ENCODE assay signal across 9 cellular contexts in the genomic region with DNA sequence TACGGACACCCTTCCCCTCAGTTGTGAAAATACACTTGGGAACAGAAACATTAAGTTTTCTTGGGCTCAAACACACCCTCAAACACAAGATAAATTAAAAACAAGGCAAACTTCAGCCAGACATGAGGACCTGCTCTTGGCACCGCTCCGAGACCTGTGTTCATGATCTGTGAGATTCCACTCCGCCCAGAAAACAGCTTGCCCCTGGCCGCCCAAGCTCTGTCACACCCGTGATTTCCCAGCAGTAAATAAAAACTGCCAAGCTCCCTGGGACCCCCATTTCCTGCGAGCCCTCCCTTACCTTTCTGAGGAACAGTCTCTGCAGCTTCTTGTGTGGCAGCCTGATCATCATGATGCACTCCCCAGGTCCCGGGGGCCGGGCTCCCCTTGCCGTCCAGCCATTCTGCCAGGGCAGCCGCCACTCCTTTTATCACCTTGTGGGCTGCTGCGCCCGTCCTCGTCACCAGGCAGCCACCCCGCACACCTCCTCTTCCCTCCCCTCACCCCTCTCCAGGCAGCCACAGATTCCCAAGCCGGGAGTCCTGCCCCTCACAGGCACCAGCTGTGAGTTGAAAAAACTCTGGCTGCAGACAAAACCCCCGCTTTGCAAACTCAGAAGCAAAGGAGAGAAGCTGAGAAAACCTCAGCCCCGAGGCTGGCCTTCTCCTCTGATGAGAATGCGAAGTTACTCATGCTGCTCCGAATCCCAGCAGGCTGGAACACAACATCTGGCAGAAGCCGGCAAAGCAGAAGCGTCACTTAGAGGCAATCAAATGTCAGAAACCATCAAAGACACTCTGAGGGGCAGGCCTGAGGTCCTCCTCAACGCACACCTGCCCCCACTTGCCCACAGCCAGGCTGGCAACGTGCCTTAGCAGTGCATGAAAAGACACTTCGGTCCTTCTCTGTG.
DNase-seq lines count a peak whose midpoint lies in the region; ATAC-seq and TF ChIP-seq lines count a peak whose summit lies in the region.
"Had no signal": no experiment of that assay in that cellular context is flagged by ENCODE, and none has a peak within 500 bp of the region (broad histone marks: within the 10 kb centered on the region; RNA-seq: fewer than 3 reads in every experiment).

No MANE protein-coding gene starts in this region.

- H3K36me3 Mint-ChIP-seq in CD4-positive, CD25-positive, alpha-beta regulatory T cell = no peaks in the 10 kb centered on the region
- peaks cover 0 to 6% of the 10 kb centered on the region in 2 donors for H3K36me3 Mint-ChIP-seq in naive B cell

- H3K9me3 Mint-ChIP-seq in CD4-positive, CD25-positive, alpha-beta regulatory T cell = no peaks in the 10 kb centered on the region
- H3K9me3 Mint-ChIP-seq in naive B cell = no peaks in the 10 kb centered on the region

- peaks cover 0 to 38% (median 15%) of the 10 kb centered on the region in 4 donors for H3K4me1 Mint-ChIP-seq in CD4-positive, CD25-positive, alpha-beta regulatory T cell
- H3K4me1 Mint-ChIP-seq in naive B cell = peaks cover 9% of the 10 kb centered on the region in 3 donors

- no peaks in the 10 kb centered on the region for H3K9me3 ChIP-seq in CD4-positive, CD25-positive, alpha-beta regulatory T cell (ENCODE audit: control insufficient read depth in 2 of 2, low read length in 2 of 2)
- no peaks in the 10 kb centered on the region for H3K9me3 ChIP-seq in breast epithelium

- 17% methylated on average over 25 of the region's 25 CpGs for WGBS in lower leg skin, 2 donors

- intact Hi-C loops in breast epithelium (cut with DNase I; ENCODE audit: low total_unique reads) (no loop called here), lower leg skin (cut with DNase I; ENCODE audit: low total_unique reads) (no loop called here)

- H3K27me3 ChIP-seq in CD4-positive, CD25-positive, alpha-beta regulatory T cell (ENCODE audit: control insufficient read depth, insufficient read depth, low read length) = peaks cover 6% of the 10 kb centered on the region
- H3K27me3 ChIP-seq in breast epithelium = peaks cover 0 to 3% of the 10 kb centered on the region in 2 donors

- H3K27ac Mint-ChIP-seq in CD4-positive, CD25-positive, alpha-beta regulatory T cell = peak overlapping the region in 1 of 3 donors; percentile 65
- peak overlapping the region in 1 of 6 donors; percentile 17 for H3K27ac Mint-ChIP-seq in naive B cell

- no peak for ATAC-seq in CD4-positive, CD25-positive, alpha-beta regulatory T cell (ENCODE audit: low read depth in 2 of 2)
- ATAC-seq in naive B cell (ENCODE audit: low read depth in 2 of 2) = peak; percentile 35 to 47
- no peak for ATAC-seq in HG02759 (IDR thresholded peaks at IDR 0.05; ENCODE audit: unreplicated experiment)

- peak overlapping the region in 3 of 4 donors; percentile 34 to 82 (median 73) for H3K4me3 Mint-ChIP-seq in CD4-positive, CD25-positive, alpha-beta regulatory T cell
- peak overlapping the region in 1 of 8 donors; percentile 48 for H3K4me3 Mint-ChIP-seq in naive B cell

- POLR2A ChIA-PET in GM10248 (lab: Yijun Ruan, JAX) = no interaction called here

- no peak overlapping the region for H3K4me3 ChIP-seq in CD4-positive, CD25-positive, alpha-beta regulatory T cell (ENCODE audit: low read depth, low read length)
- H3K4me3 ChIP-seq in breast epithelium = peak overlapping the region in 2 of 3 donors; percentile 34 to 54
- H3K4me3 ChIP-seq in lower leg skin (ENCODE audit: low read depth, poor library complexity, severe bottlenecking) = no peak overlapping the region

- H3K36me3 ChIP-seq in CD4-positive, CD25-positive, alpha-beta regulatory T cell (ENCODE audit: control insufficient read depth, insufficient read depth, low read length) = no peaks in the 10 kb centered on the region
- H3K36me3 ChIP-seq in breast epithelium = no peaks in the 10 kb centered on the region

- no peak overlapping the region for H3K27ac ChIP-seq in CD4-positive, CD25-positive, alpha-beta regulatory T cell (ENCODE audit: insufficient read depth, low read length, poor library complexity, severe bottlenecking)
- H3K27ac ChIP-seq in breast epithelium = no peak overlapping the region

- H3K4me1 ChIP-seq in CD4-positive, CD25-positive, alpha-beta regulatory T cell (ENCODE audit: control insufficient read depth, insufficient read depth, low read length, poor library complexity, severe bottlenecking) = peaks cover 13% of the 10 kb centered on the region
- no peaks in the 10 kb centered on the region for H3K4me1 ChIP-seq in breast epithelium

- no peak for TF ChIP-seq CTCF in breast epithelium (IDR thresholded peaks at IDR 0.05)
- no peak for TF ChIP-seq CTCF in GM10248 (IDR thresholded peaks at IDR 0.05; ENCODE audit: control extremely low read depth, extremely low read depth, low read depth, missing control alignments)
- no peak for TF ChIP-seq CTCF in lower leg skin (IDR thresholded peaks at IDR 0.05)

- DNase-seq in CD4-positive, CD25-positive, alpha-beta regulatory T cell = no peak
- DNase-seq in M059J (ENCODE audit: low read depth) = peak; percentile 15
- no peak for DNase-seq in breast epithelium (ENCODE audit: low spot score in 2 of 2)
- DNase-seq in naive B cell = no peak
- DNase-seq in GM10248 (ENCODE audit: extremely low spot score) = no peak
- no peak for DNase-seq in NCI-H82 treated with DMSO at 0.1 percent for 48 hours (lab: John Stamatoyannopoulos, UW; ENCODE audit: unreplicated experiment)
- no peak for DNase-seq in lower leg skin (ENCODE audit: low spot score in 2 of 2)
- DNase-seq: KG1 had no signal

- TF ChIP-seq POLR2A in breast epithelium (IDR thresholded peaks at IDR 0.05) (no peak), lower leg skin (IDR thresholded peaks at IDR 0.05) (no peak)

- CTCF ChIA-PET in GM10248 (lab: Yijun Ruan, JAX) = interaction anchor here (0.9 to 1.7 kb wide), 4 partner anchors 9 to 534 kb away, joined by 3 to 6 read pairs (median 3); a partner anchor contains a TSS

- peaks cover 43% of the 10 kb centered on the region for H3K27me3 Mint-ChIP-seq in CD4-positive, CD25-positive, alpha-beta regulatory T cell
- H3K27me3 Mint-ChIP-seq in naive B cell = peaks cover 42 to 58% (median 55%) of the 10 kb centered on the region in 3 donors

Comparison
In these comparisons a context has a peak if more than half of its experiments do, and no peak if none do; other contexts are left out.
1. ATAC-seq: peak in naive B cell (2 of 2); none in CD4-positive, CD25-positive, alpha-beta regulatory T cell (0 of 2) and HG02759 (single experiment).
2. H3K4me3 ChIP-seq: peak in breast epithelium (2 of 3); none in CD4-positive, CD25-positive, alpha-beta regulatory T cell (single experiment) and lower leg skin (single experiment).